In the genomic region with DNA sequence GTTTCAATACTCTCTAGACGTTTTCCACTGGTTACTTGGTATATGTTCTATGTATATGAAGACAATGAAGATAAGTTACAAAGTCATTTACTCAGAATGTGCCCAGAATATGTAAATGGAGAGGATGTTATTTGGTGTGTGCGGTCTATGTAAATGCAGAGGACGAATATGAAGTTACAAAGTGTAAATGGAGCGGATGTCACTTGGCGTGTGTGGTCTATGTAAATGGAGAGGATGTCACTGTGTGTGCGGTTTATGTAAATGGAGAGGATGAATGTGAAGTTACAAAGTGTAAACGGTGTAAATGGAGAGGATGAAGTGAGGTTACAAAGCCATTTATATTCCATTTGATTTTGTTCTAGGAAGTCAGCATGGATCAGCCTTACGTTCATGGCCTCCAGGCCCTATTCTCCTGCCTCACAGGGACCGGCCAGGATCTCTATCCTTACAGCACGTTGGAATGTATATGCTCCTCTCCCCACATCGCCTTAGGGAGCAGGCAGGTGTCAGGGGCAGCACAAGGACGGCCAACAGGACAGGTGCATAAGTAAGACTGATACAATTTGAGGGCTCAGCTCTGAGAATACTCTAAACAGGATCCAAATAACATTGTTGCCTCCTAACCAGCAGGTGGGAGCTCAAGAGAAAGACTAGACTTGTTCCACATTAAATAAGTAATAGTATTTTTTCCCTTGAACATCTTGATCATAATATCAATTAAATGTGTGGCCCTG, we compare ENCODE assay signal across 12 cellular contexts. TPM values are rescaled to one million over a fixed set of nuclear protein-coding genes. Genes with fewer than 3 reads are reported as not detected.
DNase-seq lines count a peak whose midpoint lies in the region; ATAC-seq, FAIRE-seq and TF ChIP-seq lines count a peak whose summit lies in the region.
"Had no signal": no experiment of that assay in that cellular context is flagged by ENCODE, and none has a peak within 500 bp of the region (broad histone marks: within the 10 kb centered on the region; RNA-seq: fewer than 3 reads in every experiment).

No MANE protein-coding gene starts in this region.

- H3K4me1 ChIP-seq in kidney (ENCODE audit: control insufficient read depth in 1 of 2, insufficient read depth in 1 of 2, low read depth in 1 of 2, low read length in 2 of 2): no peaks in the 10 kb centered on the region
- H3K4me1 ChIP-seq: esophagus squamous epithelium, prostate gland had no signal

- DNase-seq in GM12891 (ENCODE audit: insufficient read length, low spot score): peak; percentile 43
- DNase-seq in NCI-H526 treated with DMSO at 0.1 percent for 48 hours (lab: John Stamatoyannopoulos, UW): peak; percentile 22
- no peak for DNase-seq in kidney
- DNase-seq in naive thymus-derived CD8-positive, alpha-beta T cell: no peak
- no peak for DNase-seq in CD1c-positive myeloid dendritic cell (ENCODE audit: extremely low spot score)
- DNase-seq in activated CD4-positive, alpha-beta T cell treated with anti-CD3 and anti-CD28 coated beads for 48 hours: no peak
- DNase-seq: activated CD4-positive, alpha-beta memory T cell treated with anti-CD3 and anti-CD28 coated beads, Interleukin-2, amount 10 ng/mL, durations not matched to agents 7 days and 5 days; esophagus squamous epithelium; NCI-H1105 treated with DMSO at 0.1 percent for 48 hours had no signal

- ATAC-seq in GM19455 (IDR thresholded peaks at IDR 0.05; ENCODE audit: unreplicated experiment): peak; percentile 98
- ATAC-seq in HG02970 (IDR thresholded peaks at IDR 0.05; ENCODE audit: low FRiP score, unreplicated experiment): peak; percentile 79
- ATAC-seq in naive thymus-derived CD8-positive, alpha-beta T cell: no peak

- no peaks in the 10 kb centered on the region for H3K4me1 Mint-ChIP-seq in naive thymus-derived CD8-positive, alpha-beta T cell
- H3K4me1 Mint-ChIP-seq: activated CD4-positive, alpha-beta memory T cell treated with anti-CD3 and anti-CD28 coated beads, Interleukin-2, amount 10 ng/mL, durations not matched to agents 7 days and 5 days had no signal

- H3K27me3 Mint-ChIP-seq in naive thymus-derived CD8-positive, alpha-beta T cell: peaks cover 9 to 33% (median 12%) of the 10 kb centered on the region in 5 donors

- no peak overlapping the region for H3K4me3 Mint-ChIP-seq in naive thymus-derived CD8-positive, alpha-beta T cell
- H3K4me3 Mint-ChIP-seq: activated CD4-positive, alpha-beta memory T cell treated with anti-CD3 and anti-CD28 coated beads, Interleukin-2, amount 10 ng/mL, durations not matched to agents 7 days and 5 days had no signal

- no peak for TF ChIP-seq CTCF in kidney (IDR thresholded peaks at IDR 0.05; ENCODE audit: borderline replicate concordance, extremely low read depth, insufficient read depth)

- H3K36me3 ChIP-seq in kidney (ENCODE audit: control insufficient read depth in 1 of 2, insufficient read depth in 2 of 2, low read length in 2 of 2): no peaks in the 10 kb centered on the region
- H3K36me3 ChIP-seq: esophagus squamous epithelium, prostate gland had no signal

- no peaks in the 10 kb centered on the region for H3K9me3 ChIP-seq in kidney (ENCODE audit: control insufficient read depth in 1 of 2, low read length in 2 of 2)
- H3K9me3 ChIP-seq: esophagus squamous epithelium, prostate gland had no signal

- POLR2A ChIA-PET in naive thymus-derived CD8-positive, alpha-beta T cell (lab: Charles Lee): no interaction called here

- no peak for TF ChIP-seq POLR2A in GM12891 (IDR thresholded peaks at IDR 0.05; ENCODE audit: low read depth, low read length)

- H3K27ac Mint-ChIP-seq in naive thymus-derived CD8-positive, alpha-beta T cell: no peak overlapping the region
- H3K27ac Mint-ChIP-seq: activated CD4-positive, alpha-beta memory T cell treated with anti-CD3 and anti-CD28 coated beads, Interleukin-2, amount 10 ng/mL, durations not matched to agents 7 days and 5 days had no signal

- intact Hi-C loops in kidney (cut with DNase I): no loop called here

- H3K4me3 ChIP-seq in kidney (ENCODE audit: low read length in 2 of 2): no peak overlapping the region
- H3K4me3 ChIP-seq: esophagus squamous epithelium, prostate gland had no signal

- FAIRE-seq in GM12891 (lab: Jason Lieb, UNC) (peak; percentile 100), kidney (lab: Jason Lieb, UNC) (no peak)

- H3K9me3 Mint-ChIP-seq in naive thymus-derived CD8-positive, alpha-beta T cell: no peaks in the 10 kb centered on the region
- H3K9me3 Mint-ChIP-seq: activated CD4-positive, alpha-beta memory T cell treated with anti-CD3 and anti-CD28 coated beads, Interleukin-2, amount 10 ng/mL, durations not matched to agents 7 days and 5 days had no signal

- H3K36me3 Mint-ChIP-seq in naive thymus-derived CD8-positive, alpha-beta T cell: no peaks in the 10 kb centered on the region

- H3K9ac ChIP-seq in kidney (ENCODE audit: low read length in 2 of 2): no peak overlapping the region

- H3K27ac ChIP-seq in kidney (ENCODE audit: low read depth in 2 of 2, low read length in 2 of 2): no peak overlapping the region
- H3K27ac ChIP-seq: esophagus squamous epithelium, prostate gland had no signal

TF ChIP-seq in GM12891, 5 proteins besides CTCF, POLR2A, EP300 and RAD21:
- TF ChIP-seq POLR2AphosphoS5 (IDR thresholded peaks at IDR 0.05; ENCODE audit: low read depth, low read length) (no peak), SPI1 (IDR thresholded peaks at IDR 0.05; ENCODE audit: low read depth, low read length) (no peak), POU2F2 (IDR thresholded peaks at IDR 0.05; ENCODE audit: low read depth, low read length) (peak; percentile 99), PAX5 (IDR thresholded peaks at IDR 0.05; ENCODE audit: insufficient read depth, low read length, severe bottlenecking) (no peak)

RNA-seq across cellular contexts. Expression of a gene that starts 42.4 kb away (rescaled TPM):
- 35.0 TPM for polyA plus RNA-seq in GM12891 (2012; ENCODE audit: low read depth, missing spikeins)
- 46.7 TPM for total RNA-seq in kidney
- polyA plus RNA-seq in kidney (ENCODE audit: insufficient read depth, low read depth, low replicate concordance): 124 TPM
- total RNA-seq in naive thymus-derived CD8-positive, alpha-beta T cell: 10 to 100 TPM; 17.9 to 22.5 TPM
- 10 to 100 TPM; 61.6 to 87.6 (median 67.6) TPM for polyA plus RNA-seq in naive thymus-derived CD8-positive, alpha-beta T cell

Comparison
In these comparisons a context has a peak if more than half of its experiments do, and no peak if none do; other contexts are left out.
1. DNase-seq: peak in GM12891 (single experiment) and NCI-H526 treated with DMSO at 0.1 percent for 48 hours (single experiment); none in kidney (single experiment), naive thymus-derived CD8-positive, alpha-beta T cell (0 of 10), CD1c-positive myeloid dendritic cell (single experiment) and activated CD4-positive, alpha-beta T cell treated with anti-CD3 and anti-CD28 coated beads for 48 hours (single experiment).
2. ATAC-seq: peak in GM19455 (single experiment) and HG02970 (single experiment); none in naive thymus-derived CD8-positive, alpha-beta T cell (0 of 2).